Comparison of ENCODE assay signal across 8 cellular contexts in genomic region chr9:35112257-35113020, GRCh38. TPM values are rescaled to one million over a fixed set of nuclear protein-coding genes. Genes with fewer than 3 reads are reported as not detected.
DNase-seq lines count a peak whose midpoint lies in the region; ATAC-seq, FAIRE-seq and TF ChIP-seq lines count a peak whose summit lies in the region.

No MANE protein-coding gene starts in this region.

- DNase-seq in AG20443 (ENCODE audit: low spot score) (peak; percentile 69), NOMO-1 treated with DMSO at 0.1 percent for 48 hours (lab: John Stamatoyannopoulos, UW; ENCODE audit: unreplicated experiment) (peak; percentile 32), dorsolateral prefrontal cortex (peak in 1 of 10 donors; percentile 45), GM12891 (ENCODE audit: insufficient read length, low spot score) (no peak), foreskin melanocyte (no peak)
- DNase-seq in naive thymus-derived CD4-positive, alpha-beta T cell = no peak
- no peak for DNase-seq in stimulated activated CD4-positive, alpha-beta T cell treated with anti-CD3 and anti-CD28 coated beads, Interleukin-2, amount 100 ng/mL, for 48 hours

- CTCF ChIA-PET in naive thymus-derived CD4-positive, alpha-beta T cell (lab: Charles Lee) = interaction anchor here (1.1 to 1.6 kb wide), 4 partner anchors 10 to 127 kb away, joined by 3 to 5 read pairs (median 4); partner anchors contain the start of gene STOML2

- peaks cover 0 to 8% (median 0%) of the 10 kb centered on the region in 5 donors for H3K36me3 Mint-ChIP-seq in naive thymus-derived CD4-positive, alpha-beta T cell

- intact Hi-C loops in dorsolateral prefrontal cortex (cut with DNase I) = loop anchor here (5.0 to 10.0 kb wide), 4 partner anchors 272 to 620 kb away; partner anchors contain the start of genes CREB3 (in 1 of the 2) and TLN1 (in 1 of the 2)
- intact Hi-C loops in naive thymus-derived CD4-positive, alpha-beta T cell (cut with micrococcal nuclease) = loop anchor here (5.0 to 10.0 kb wide), 11 partner anchors 302 to 1948 kb away; partner anchors contain the start of genes B4GALT1 (in 1 of the 2), CCDC107 (in 1 of the 2), CCL27 (in 1 of the 2) and CLTA (in 1 of the 2)

- peak overlapping the region in 8 of 9 donors; percentile 76 to 94 (median 86) for H3K27ac Mint-ChIP-seq in naive thymus-derived CD4-positive, alpha-beta T cell

- no peaks in the 10 kb centered on the region for H3K27me3 Mint-ChIP-seq in naive thymus-derived CD4-positive, alpha-beta T cell

- H3K4me3 ChIP-seq in dorsolateral prefrontal cortex = peak overlapping the region in 28 of 59 donors; percentile 4 to 99 (median 94)
- H3K4me3 ChIP-seq in naive thymus-derived CD4-positive, alpha-beta T cell (ENCODE audit: low read length) = no peak overlapping the region

- POLR2A ChIA-PET in naive thymus-derived CD4-positive, alpha-beta T cell (lab: Charles Lee) = interaction anchor here (0.6 to 4.6 kb wide), 7 partner anchors 9 to 816 kb away, joined by 3 to 32 read pairs (median 3); partner anchors contain the start of genes FANCG, PIGO and STOML2

- peak overlapping the region; percentile 55 to 87 (median 80) for H3K4me3 Mint-ChIP-seq in naive thymus-derived CD4-positive, alpha-beta T cell

- H3K9me3 ChIP-seq in naive thymus-derived CD4-positive, alpha-beta T cell (ENCODE audit: control insufficient read depth in 2 of 3, low read length in 3 of 3) = no peaks in the 10 kb centered on the region

- no peak for TF ChIP-seq CTCF in dorsolateral prefrontal cortex (IDR thresholded peaks at IDR 0.05 in 54 of 56, conservative IDR thresholded peaks at IDR 0.05 in 2 of 56; ENCODE audit: low read depth in 1 of 56, partially characterized antibody in 56 of 56)

- H3K4me1 Mint-ChIP-seq in naive thymus-derived CD4-positive, alpha-beta T cell = peaks cover 36 to 69% (median 64%) of the 10 kb centered on the region in 7 donors

- TF ChIP-seq POLR2A in GM12891 (IDR thresholded peaks at IDR 0.05; ENCODE audit: low read depth, low read length) = no peak

- H3K4me1 ChIP-seq in naive thymus-derived CD4-positive, alpha-beta T cell (ENCODE audit: control insufficient read depth in 2 of 2, insufficient read depth in 2 of 2, low read length in 2 of 2) = peaks cover 40 to 46% of the 10 kb centered on the region in 2 donors

- ATAC-seq in naive thymus-derived CD4-positive, alpha-beta T cell = no peak
- no peak for ATAC-seq in HG03108 (IDR thresholded peaks at IDR 0.05; ENCODE audit: unreplicated experiment)

- no peak for FAIRE-seq in GM12891 (lab: Jason Lieb, UNC)

- peaks cover 0 to 9% (median 0%) of the 10 kb centered on the region in 3 experiments for H3K36me3 ChIP-seq in naive thymus-derived CD4-positive, alpha-beta T cell (ENCODE audit: control insufficient read depth in 2 of 3, insufficient read depth in 3 of 3, low read length in 3 of 3)

- H3K27ac ChIP-seq in dorsolateral prefrontal cortex = peak overlapping the region in 57 of 59 donors; percentile 21 to 98 (median 89)
- peak overlapping the region; percentile 56 for H3K27ac ChIP-seq in naive thymus-derived CD4-positive, alpha-beta T cell (ENCODE audit: low read depth, low read length)

- H3K9me3 Mint-ChIP-seq in naive thymus-derived CD4-positive, alpha-beta T cell = no peaks in the 10 kb centered on the region

- H3K27me3 ChIP-seq in dorsolateral prefrontal cortex = no peaks in the 10 kb centered on the region
- no peaks in the 10 kb centered on the region for H3K27me3 ChIP-seq in naive thymus-derived CD4-positive, alpha-beta T cell (ENCODE audit: control insufficient read depth in 2 of 2, insufficient read depth in 2 of 2, low read length in 2 of 2)

TF ChIP-seq in GM12891, 5 proteins besides CTCF, POLR2A, EP300 and RAD21:
- no peak for TF ChIP-seq POLR2AphosphoS5 (IDR thresholded peaks at IDR 0.05; ENCODE audit: low read depth, low read length)
- no peak for TF ChIP-seq POU2F2 (IDR thresholded peaks at IDR 0.05; ENCODE audit: low read depth, low read length)
- TF ChIP-seq TAF1 (IDR thresholded peaks at IDR 0.05; ENCODE audit: low read depth, low read length) = no peak
- TF ChIP-seq SPI1 (IDR thresholded peaks at IDR 0.05; ENCODE audit: low read depth, low read length) = no peak

RNA-seq across cellular contexts. Expression of gene ATOSB, which starts 3.2 kb away (rescaled TPM):
- total RNA-seq in dorsolateral prefrontal cortex = 10 to 100 TPM; 14.2 to 30.2 (median 22.4) TPM
- 10 to 100 TPM in 2 of 5 experiments, 1 to 10 TPM in 3; 5.9 to 26.0 (median 6.6) TPM for total RNA-seq in naive thymus-derived CD4-positive, alpha-beta T cell
- polyA plus RNA-seq in naive thymus-derived CD4-positive, alpha-beta T cell = 1 to 10 TPM in 1 of 2 donors, under 1 TPM in 1; 0.95 to 3.4 TPM
- 2.9 TPM for polyA plus RNA-seq in GM12891 (2012; ENCODE audit: low read depth, missing spikeins)

RNA-seq across cellular contexts. Expression of gene STOML2, which starts 9.5 kb away (rescaled TPM):
- total RNA-seq in dorsolateral prefrontal cortex = 10 to 100 TPM; 36.9 to 78.5 (median 61.0) TPM
- 100 to 1,000 TPM in 1 of 5 experiments, 10 to 100 TPM in 4; 34.7 to 126 (median 44.9) TPM for total RNA-seq in naive thymus-derived CD4-positive, alpha-beta T cell
- 10 to 100 TPM; 85.6 to 88.8 TPM for polyA plus RNA-seq in naive thymus-derived CD4-positive, alpha-beta T cell
- polyA plus RNA-seq in GM12891 (2012; ENCODE audit: low read depth, missing spikeins) = 146 TPM

RNA-seq across cellular contexts. Expression of gene PIGO, which starts 16.0 kb away (rescaled TPM):
- total RNA-seq in dorsolateral prefrontal cortex = 10 to 100 TPM; 14.1 to 39.9 (median 22.4) TPM
- total RNA-seq in naive thymus-derived CD4-positive, alpha-beta T cell = 10 to 100 TPM; 27.1 to 36.0 (median 29.9) TPM
- 10 to 100 TPM; 27.4 to 30.6 TPM for polyA plus RNA-seq in naive thymus-derived CD4-positive, alpha-beta T cell
- polyA plus RNA-seq in GM12891 (2012; ENCODE audit: low read depth, missing spikeins) = 10.7 TPM

RNA-seq across cellular contexts. Expression of gene FANCG, which starts 32.7 kb away (rescaled TPM):
- total RNA-seq in dorsolateral prefrontal cortex = 10 to 100 TPM; 12.2 to 38.6 (median 22.1) TPM
- 10 to 100 TPM; 19.6 to 84.9 (median 26.7) TPM for total RNA-seq in naive thymus-derived CD4-positive, alpha-beta T cell
- 10 to 100 TPM in 1 of 2 donors, 1 to 10 TPM in 1; 8.7 to 12.6 TPM for polyA plus RNA-seq in naive thymus-derived CD4-positive, alpha-beta T cell
- 41.8 TPM for polyA plus RNA-seq in GM12891 (2012; ENCODE audit: low read depth, missing spikeins)

RNA-seq across cellular contexts. Expression of gene VCP, which starts 40.0 kb away (rescaled TPM):
- total RNA-seq in dorsolateral prefrontal cortex = 100 to 1,000 TPM in 119 of 120 experiments, 10 to 100 TPM in 1; 96.2 to 199 (median 161) TPM
- 100 to 1,000 TPM; 138 to 259 (median 202) TPM for total RNA-seq in naive thymus-derived CD4-positive, alpha-beta T cell
- polyA plus RNA-seq in naive thymus-derived CD4-positive, alpha-beta T cell = 100 to 1,000 TPM; 134 to 198 TPM
- 162 TPM for polyA plus RNA-seq in GM12891 (2012; ENCODE audit: low read depth, missing spikeins)

Comparison
In these comparisons a context has a peak if more than half of its experiments do, and no peak if none do; other contexts are left out.
1. DNase-seq: peak in AG20443 (single experiment) and NOMO-1 treated with DMSO at 0.1 percent for 48 hours (single experiment); none in naive thymus-derived CD4-positive, alpha-beta T cell (0 of 9), GM12891 (single experiment), stimulated activated CD4-positive, alpha-beta T cell treated with anti-CD3 and anti-CD28 coated beads, Interleukin-2, amount 100 ng/mL, for 48 hours (0 of 2) and foreskin melanocyte (single experiment).